In the genomic region with DNA sequence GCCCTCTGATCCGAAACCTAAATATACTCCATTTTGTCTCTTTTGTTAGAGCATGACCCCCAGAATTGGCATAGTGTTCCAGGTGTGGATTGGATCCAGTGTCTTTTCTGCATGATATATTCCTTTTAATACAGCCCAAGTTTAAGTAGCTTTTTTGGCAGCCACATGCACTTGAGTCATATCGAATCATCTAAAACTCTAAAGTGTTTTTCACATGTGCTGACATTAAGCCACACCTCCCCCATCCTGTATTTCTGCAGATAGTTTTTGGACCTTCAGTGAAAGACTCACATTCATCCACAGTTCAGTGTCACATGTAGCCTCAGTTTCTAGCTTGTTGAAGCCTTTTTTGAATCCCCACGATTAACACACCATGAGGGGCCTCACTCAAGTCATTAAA, we compare ENCODE assay signal across 1 cellular context.
TF ChIP-seq lines count a peak whose summit lies in the region.

No MANE protein-coding gene starts in this region.

TF ChIP-seq in H1, 55 proteins besides CTCF, POLR2A, EP300 and RAD21 (continued from another document):
- TF ChIP-seq, protein P1, sequence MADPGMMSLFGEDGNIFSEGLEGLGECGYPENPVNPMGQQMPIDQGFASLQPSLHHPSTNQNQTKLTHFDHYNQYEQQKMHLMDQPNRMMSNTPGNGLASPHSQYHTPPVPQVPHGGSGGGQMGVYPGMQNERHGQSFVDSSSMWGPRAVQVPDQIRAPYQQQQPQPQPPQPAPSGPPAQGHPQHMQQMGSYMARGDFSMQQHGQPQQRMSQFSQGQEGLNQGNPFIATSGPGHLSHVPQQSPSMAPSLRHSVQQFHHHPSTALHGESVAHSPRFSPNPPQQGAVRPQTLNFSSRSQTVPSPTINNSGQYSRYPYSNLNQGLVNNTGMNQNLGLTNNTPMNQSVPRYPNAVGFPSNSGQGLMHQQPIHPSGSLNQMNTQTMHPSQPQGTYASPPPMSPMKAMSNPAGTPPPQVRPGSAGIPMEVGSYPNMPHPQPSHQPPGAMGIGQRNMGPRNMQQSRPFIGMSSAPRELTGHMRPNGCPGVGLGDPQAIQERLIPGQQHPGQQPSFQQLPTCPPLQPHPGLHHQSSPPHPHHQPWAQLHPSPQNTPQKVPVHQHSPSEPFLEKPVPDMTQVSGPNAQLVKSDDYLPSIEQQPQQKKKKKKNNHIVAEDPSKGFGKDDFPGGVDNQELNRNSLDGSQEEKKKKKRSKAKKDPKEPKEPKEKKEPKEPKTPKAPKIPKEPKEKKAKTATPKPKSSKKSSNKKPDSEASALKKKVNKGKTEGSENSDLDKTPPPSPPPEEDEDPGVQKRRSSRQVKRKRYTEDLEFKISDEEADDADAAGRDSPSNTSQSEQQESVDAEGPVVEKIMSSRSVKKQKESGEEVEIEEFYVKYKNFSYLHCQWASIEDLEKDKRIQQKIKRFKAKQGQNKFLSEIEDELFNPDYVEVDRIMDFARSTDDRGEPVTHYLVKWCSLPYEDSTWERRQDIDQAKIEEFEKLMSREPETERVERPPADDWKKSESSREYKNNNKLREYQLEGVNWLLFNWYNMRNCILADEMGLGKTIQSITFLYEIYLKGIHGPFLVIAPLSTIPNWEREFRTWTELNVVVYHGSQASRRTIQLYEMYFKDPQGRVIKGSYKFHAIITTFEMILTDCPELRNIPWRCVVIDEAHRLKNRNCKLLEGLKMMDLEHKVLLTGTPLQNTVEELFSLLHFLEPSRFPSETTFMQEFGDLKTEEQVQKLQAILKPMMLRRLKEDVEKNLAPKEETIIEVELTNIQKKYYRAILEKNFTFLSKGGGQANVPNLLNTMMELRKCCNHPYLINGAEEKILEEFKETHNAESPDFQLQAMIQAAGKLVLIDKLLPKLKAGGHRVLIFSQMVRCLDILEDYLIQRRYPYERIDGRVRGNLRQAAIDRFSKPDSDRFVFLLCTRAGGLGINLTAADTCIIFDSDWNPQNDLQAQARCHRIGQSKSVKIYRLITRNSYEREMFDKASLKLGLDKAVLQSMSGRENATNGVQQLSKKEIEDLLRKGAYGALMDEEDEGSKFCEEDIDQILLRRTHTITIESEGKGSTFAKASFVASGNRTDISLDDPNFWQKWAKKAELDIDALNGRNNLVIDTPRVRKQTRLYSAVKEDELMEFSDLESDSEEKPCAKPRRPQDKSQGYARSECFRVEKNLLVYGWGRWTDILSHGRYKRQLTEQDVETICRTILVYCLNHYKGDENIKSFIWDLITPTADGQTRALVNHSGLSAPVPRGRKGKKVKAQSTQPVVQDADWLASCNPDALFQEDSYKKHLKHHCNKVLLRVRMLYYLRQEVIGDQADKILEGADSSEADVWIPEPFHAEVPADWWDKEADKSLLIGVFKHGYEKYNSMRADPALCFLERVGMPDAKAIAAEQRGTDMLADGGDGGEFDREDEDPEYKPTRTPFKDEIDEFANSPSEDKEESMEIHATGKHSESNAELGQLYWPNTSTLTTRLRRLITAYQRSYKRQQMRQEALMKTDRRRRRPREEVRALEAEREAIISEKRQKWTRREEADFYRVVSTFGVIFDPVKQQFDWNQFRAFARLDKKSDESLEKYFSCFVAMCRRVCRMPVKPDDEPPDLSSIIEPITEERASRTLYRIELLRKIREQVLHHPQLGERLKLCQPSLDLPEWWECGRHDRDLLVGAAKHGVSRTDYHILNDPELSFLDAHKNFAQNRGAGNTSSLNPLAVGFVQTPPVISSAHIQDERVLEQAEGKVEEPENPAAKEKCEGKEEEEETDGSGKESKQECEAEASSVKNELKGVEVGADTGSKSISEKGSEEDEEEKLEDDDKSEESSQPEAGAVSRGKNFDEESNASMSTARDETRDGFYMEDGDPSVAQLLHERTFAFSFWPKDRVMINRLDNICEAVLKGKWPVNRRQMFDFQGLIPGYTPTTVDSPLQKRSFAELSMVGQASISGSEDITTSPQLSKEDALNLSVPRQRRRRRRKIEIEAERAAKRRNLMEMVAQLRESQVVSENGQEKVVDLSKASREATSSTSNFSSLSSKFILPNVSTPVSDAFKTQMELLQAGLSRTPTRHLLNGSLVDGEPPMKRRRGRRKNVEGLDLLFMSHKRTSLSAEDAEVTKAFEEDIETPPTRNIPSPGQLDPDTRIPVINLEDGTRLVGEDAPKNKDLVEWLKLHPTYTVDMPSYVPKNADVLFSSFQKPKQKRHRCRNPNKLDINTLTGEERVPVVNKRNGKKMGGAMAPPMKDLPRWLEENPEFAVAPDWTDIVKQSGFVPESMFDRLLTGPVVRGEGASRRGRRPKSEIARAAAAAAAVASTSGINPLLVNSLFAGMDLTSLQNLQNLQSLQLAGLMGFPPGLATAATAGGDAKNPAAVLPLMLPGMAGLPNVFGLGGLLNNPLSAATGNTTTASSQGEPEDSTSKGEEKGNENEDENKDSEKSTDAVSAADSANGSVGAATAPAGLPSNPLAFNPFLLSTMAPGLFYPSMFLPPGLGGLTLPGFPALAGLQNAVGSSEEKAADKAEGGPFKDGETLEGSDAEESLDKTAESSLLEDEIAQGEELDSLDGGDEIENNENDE (IDR thresholded peaks at IDR 0.05; ENCODE audit: insufficient replicate concordance, low read length), result no peak
- TF ChIP-seq CBX8 (IDR thresholded peaks at IDR 0.05; ENCODE audit: borderline replicate concordance, low read depth, low read length) (no peak), CHD1 (IDR thresholded peaks at IDR 0.05; ENCODE audit: low read depth, low read length) (no peak), JUND (IDR thresholded peaks at IDR 0.05; ENCODE audit: low read length) (no peak), POLR2AphosphoS5 (IDR thresholded peaks at IDR 0.05; ENCODE audit: low read depth, low read length) (no peak)
- TF ChIP-seq, protein P2, sequence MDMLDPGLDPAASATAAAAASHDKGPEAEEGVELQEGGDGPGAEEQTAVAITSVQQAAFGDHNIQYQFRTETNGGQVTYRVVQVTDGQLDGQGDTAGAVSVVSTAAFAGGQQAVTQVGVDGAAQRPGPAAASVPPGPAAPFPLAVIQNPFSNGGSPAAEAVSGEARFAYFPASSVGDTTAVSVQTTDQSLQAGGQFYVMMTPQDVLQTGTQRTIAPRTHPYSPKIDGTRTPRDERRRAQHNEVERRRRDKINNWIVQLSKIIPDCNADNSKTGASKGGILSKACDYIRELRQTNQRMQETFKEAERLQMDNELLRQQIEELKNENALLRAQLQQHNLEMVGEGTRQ (IDR thresholded peaks at IDR 0.05; ENCODE audit: low read length), result no peak
- TF ChIP-seq, protein P3, sequence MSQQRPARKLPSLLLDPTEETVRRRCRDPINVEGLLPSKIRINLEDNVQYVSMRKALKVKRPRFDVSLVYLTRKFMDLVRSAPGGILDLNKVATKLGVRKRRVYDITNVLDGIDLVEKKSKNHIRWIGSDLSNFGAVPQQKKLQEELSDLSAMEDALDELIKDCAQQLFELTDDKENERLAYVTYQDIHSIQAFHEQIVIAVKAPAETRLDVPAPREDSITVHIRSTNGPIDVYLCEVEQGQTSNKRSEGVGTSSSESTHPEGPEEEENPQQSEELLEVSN (IDR thresholded peaks at IDR 0.05), result no peak
